16 cellular contexts compared by ENCODE assay signal in the genomic region with DNA sequence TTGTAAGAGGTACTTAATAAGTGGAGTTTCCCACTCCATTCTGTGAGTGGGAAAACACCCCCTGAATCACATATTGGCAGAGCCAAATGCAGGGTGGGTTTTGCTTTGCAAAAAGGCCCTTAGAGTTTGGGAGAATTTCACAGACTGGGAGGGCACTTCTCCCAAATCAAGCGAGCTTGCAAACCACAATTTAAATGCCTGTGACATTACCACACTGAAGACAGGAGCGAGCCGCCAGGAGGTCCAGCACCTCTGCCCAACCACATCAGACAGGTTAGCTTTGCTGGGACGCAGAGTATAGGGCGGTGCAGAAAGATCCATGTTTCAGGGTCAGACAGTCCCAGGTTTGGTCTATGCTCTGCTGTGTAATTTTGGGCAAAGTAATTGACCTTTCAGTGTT. TPM values are rescaled to one million over a fixed set of nuclear protein-coding genes. Genes with fewer than 3 reads are reported as not detected.
A peak's percentile ranks its signal among the peaks of the same experiment; 100 is the strongest.
DNase-seq lines count a peak whose midpoint lies in the region; ATAC-seq and TF ChIP-seq lines count a peak whose summit lies in the region.
"Had no signal": no experiment of that assay in that cellular context is flagged by ENCODE, and none has a peak within 500 bp of the region (broad histone marks: within the 10 kb centered on the region; RNA-seq: fewer than 3 reads in every experiment).

No MANE protein-coding gene starts in this region.

- WGBS in heart right ventricle, 2 donors: 89 to 92% methylated on average over 5 of the region's 5 CpGs
- no CpG with 5 or more reads among the region's 5 CpGs for WGBS in mesendoderm (ENCODE audit: extremely low coverage, insufficient coverage, low lambda C conversion rate)

- no peaks in the 10 kb centered on the region for H3K9me3 ChIP-seq in heart right ventricle
- no peaks in the 10 kb centered on the region for H3K9me3 ChIP-seq in upper lobe of right lung
- no peaks in the 10 kb centered on the region for H3K9me3 ChIP-seq in WERI-Rb-1 (ENCODE audit: severe bottlenecking)

- no peak overlapping the region for H3K23ac ChIP-seq in mesendoderm (ENCODE audit: low read length)

- H3K4ac ChIP-seq in mesendoderm (ENCODE audit: low read depth, low read length): no peak overlapping the region

- H2BK15ac ChIP-seq in mesendoderm (replicated peaks; ENCODE audit: low read depth): no peak overlapping the region

- no peak overlapping the region for H3K4me3 ChIP-seq in heart right ventricle
- H3K4me3 ChIP-seq in mesendoderm (ENCODE audit: low read length): no peak overlapping the region
- no peak overlapping the region for H3K4me3 ChIP-seq in upper lobe of right lung
- H3K4me3 ChIP-seq in WERI-Rb-1 (ENCODE audit: low read depth, low read length): no peak overlapping the region

- intact Hi-C loops in heart right ventricle (cut with DNase I): loop anchor here in 1 of 10 donors (5.0 kb wide), 2 partner anchors 41 to 56 kb away; partner anchors contain the start of gene WDR31
- intact Hi-C loops in left ventricle myocardium superior (cut with micrococcal nuclease): no loop called here
- intact Hi-C loops in upper lobe of right lung (cut with DNase I): no loop called here

- no peak overlapping the region for H3K56ac ChIP-seq in mesendoderm (ENCODE audit: low read length)

- H3K4me2 ChIP-seq in mesendoderm (ENCODE audit: low read length): no peak overlapping the region

- H3K27me3 ChIP-seq in heart right ventricle (no peaks in the 10 kb centered on the region), mesendoderm (ENCODE audit: insufficient read depth, low read length, poor library complexity) (no peaks in the 10 kb centered on the region), upper lobe of right lung (no peaks in the 10 kb centered on the region), WERI-Rb-1 (ENCODE audit: insufficient read depth, low read depth, severe bottlenecking) (no peaks in the 10 kb centered on the region)

- H2AK5ac ChIP-seq in mesendoderm (ENCODE audit: low read length): no peak overlapping the region

- H4K5ac ChIP-seq in mesendoderm (ENCODE audit: low read length): no peak overlapping the region

- H3K4me1 ChIP-seq in heart right ventricle: peaks cover 7 to 49% (median 36%) of the 10 kb centered on the region in 9 donors
- H3K4me1 ChIP-seq in mesendoderm (ENCODE audit: control insufficient read depth, low read depth, low read length): no peaks in the 10 kb centered on the region
- H3K4me1 ChIP-seq in upper lobe of right lung: peaks cover 12% of the 10 kb centered on the region

- H3K18ac ChIP-seq in mesendoderm (ENCODE audit: low read length): no peak overlapping the region

- no peaks in the 10 kb centered on the region for H3K79me2 ChIP-seq in mesendoderm (ENCODE audit: control insufficient read depth, insufficient read depth, low read length)

- TF ChIP-seq CTCF in heart right ventricle (IDR thresholded peaks at IDR 0.05) (no peak), upper lobe of right lung (IDR thresholded peaks at IDR 0.05) (no peak), WERI-Rb-1 (IDR thresholded peaks at IDR 0.05; ENCODE audit: low read depth, low read length) (no peak)

- no peak overlapping the region for H4K8ac ChIP-seq in mesendoderm (ENCODE audit: low read depth, low read length)

- H3K27ac ChIP-seq in heart right ventricle: peak overlapping the region in 9 of 10 donors; percentile 41 to 89 (median 63)
- H3K27ac ChIP-seq in mesendoderm (ENCODE audit: low read depth, low read length): peak overlapping the region; percentile 60
- peak overlapping the region; percentile 17 for H3K27ac ChIP-seq in upper lobe of right lung
- no peak overlapping the region for H3K27ac ChIP-seq in WERI-Rb-1

- ATAC-seq in heart right ventricle (no peak), left ventricle myocardium superior (no peak), upper lobe of right lung (no peak), GM18520 (IDR thresholded peaks at IDR 0.05; ENCODE audit: unreplicated experiment) (no peak), HG03280 (IDR thresholded peaks at IDR 0.05; ENCODE audit: unreplicated experiment) (no peak)

- peaks cover 0 to 21% (median 0%) of the 10 kb centered on the region in 9 donors for H3K36me3 ChIP-seq in heart right ventricle
- H3K36me3 ChIP-seq in mesendoderm (ENCODE audit: control insufficient read depth, insufficient read depth, low read length): no peaks in the 10 kb centered on the region
- H3K36me3 ChIP-seq in upper lobe of right lung: peaks cover under 1% of the 10 kb centered on the region
- H3K36me3 ChIP-seq in WERI-Rb-1: peaks cover 12% of the 10 kb centered on the region

- H2BK5ac ChIP-seq in mesendoderm (ENCODE audit: low read length): no peak overlapping the region

- DNase-seq in heart right ventricle: no peak
- no peak for DNase-seq in left ventricle myocardium superior
- peak; percentile 20 for DNase-seq in amniotic epithelial cell (ENCODE audit: low read depth)
- DNase-seq in mesendoderm: no peak
- DNase-seq in upper lobe of right lung: no peak
- no peak for DNase-seq in WERI-Rb-1
- DNase-seq: activated CD8-positive, alpha-beta memory T cell treated with anti-CD3 and anti-CD28 coated beads, Interleukin-2, amount 50 U/mL, for 48 hours; NCI-H187; retina; stimulated activated CD4-positive, alpha-beta T cell treated with anti-CD3 and anti-CD28 coated beads, Interleukin-4, amount 100 ng/mL, for 1 hour; stimulated activated naive CD4-positive, alpha-beta T cell had no signal

- H2BK120ac ChIP-seq in mesendoderm (ENCODE audit: low read depth, low read length): no peak overlapping the region

- no peaks in the 10 kb centered on the region for H3K79me1 ChIP-seq in mesendoderm (ENCODE audit: low read length)

- no peak overlapping the region for H3K9ac ChIP-seq in mesendoderm (ENCODE audit: low read length)

RNA-seq across cellular contexts. Expression of gene ALAD, which starts 2.3 kb away (rescaled TPM):
- total RNA-seq in heart right ventricle: 100 to 1,000 TPM in 6 of 10 donors, 10 to 100 TPM in 4; 60.9 to 239 (median 103) TPM
- 10 to 100 TPM; 48.4 to 54.9 TPM for polyA plus RNA-seq in heart right ventricle
- total RNA-seq in left ventricle myocardium superior: 117 TPM
- polyA plus RNA-seq in mesendoderm (2013, experiment 1 of 2): 8.1 TPM
- 8.3 TPM for polyA plus RNA-seq in mesendoderm (2013, experiment 2 of 2)
- 37.7 TPM for total RNA-seq in upper lobe of right lung

RNA-seq across cellular contexts. Expression of gene POLE3, which starts 11.7 kb away (rescaled TPM):
- total RNA-seq in heart right ventricle (10 to 100 TPM; 19.0 to 26.9 (median 23.1) TPM), left ventricle myocardium superior (25.1 TPM), upper lobe of right lung (31.0 TPM)
- 10 to 100 TPM; 14.2 to 45.0 TPM for polyA plus RNA-seq in heart right ventricle
- polyA plus RNA-seq in mesendoderm (2013, experiment 1 of 2): 70.8 TPM
- polyA plus RNA-seq in mesendoderm (2013, experiment 2 of 2): 70.9 TPM

RNA-seq across cellular contexts. Expression of gene C9orf43, which starts 11.8 kb away (rescaled TPM):
- total RNA-seq in heart right ventricle (1 to 10 TPM in 1 of 10 donors, under 1 TPM in 7, not detected in 2; 0.17 to 1.1 (median 0.31) TPM), left ventricle myocardium superior (0.12 TPM), upper lobe of right lung (not detected)
- polyA plus RNA-seq in heart right ventricle: under 1 TPM; 0.06 to 0.29 TPM
- 0.49 TPM for polyA plus RNA-seq in mesendoderm (2013, experiment 1 of 2)
- 0.74 TPM for polyA plus RNA-seq in mesendoderm (2013, experiment 2 of 2)

RNA-seq across cellular contexts. Expression of gene HDHD3, which starts 22.0 kb away (rescaled TPM):
- total RNA-seq in heart right ventricle: 10 to 100 TPM; 10.9 to 40.3 (median 17.2) TPM
- 10 to 100 TPM; 20.0 to 42.5 TPM for polyA plus RNA-seq in heart right ventricle
- 9.9 TPM for total RNA-seq in left ventricle myocardium superior
- polyA plus RNA-seq in mesendoderm (2013, experiment 1 of 2): 4.3 TPM
- 4.4 TPM for polyA plus RNA-seq in mesendoderm (2013, experiment 2 of 2)
- 10.4 TPM for total RNA-seq in upper lobe of right lung

RNA-seq across cellular contexts. Expression of gene BSPRY, which starts 49.5 kb away (rescaled TPM):
- total RNA-seq in heart right ventricle (1 to 10 TPM in 8 of 10 donors, under 1 TPM in 2; 0.55 to 4.2 (median 1.6) TPM), left ventricle myocardium superior (0.37 TPM), upper lobe of right lung (10.8 TPM)
- polyA plus RNA-seq in heart right ventricle: 1 to 10 TPM in 1 of 2 donors, under 1 TPM in 1; 0.44 to 2.8 TPM
- 1.8 TPM for polyA plus RNA-seq in mesendoderm (2013, experiment 1 of 2)
- polyA plus RNA-seq in mesendoderm (2013, experiment 2 of 2): 1.8 TPM
- total RNA-seq: endothelial cell of umbilical vein, LHCN-M2, lung microvascular endothelial cell had no signal
- polyA plus RNA-seq: endothelial cell of umbilical vein had no signal
